27 cellular contexts compared by ENCODE assay signal in the genomic region with DNA sequence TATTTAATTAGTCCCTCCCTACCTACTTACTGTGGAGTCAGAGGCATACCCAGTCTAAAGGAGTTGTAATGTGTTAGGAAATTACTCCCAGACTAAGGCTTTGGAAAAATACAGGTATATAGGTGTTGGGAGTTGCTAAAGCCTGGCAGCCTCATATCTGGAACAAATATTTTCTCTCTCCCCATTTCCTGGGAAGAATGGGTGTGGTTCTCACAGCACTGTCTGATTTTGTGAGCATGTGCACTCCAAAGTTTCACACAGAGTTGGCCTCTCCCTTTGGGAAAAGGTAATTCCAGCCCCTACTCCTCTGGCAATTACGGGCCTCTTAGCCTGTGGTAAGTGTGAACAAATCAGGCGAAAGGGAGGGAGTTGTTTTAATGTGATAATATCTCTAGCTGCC.
"Had no signal": no experiment of that assay in that cellular context is flagged by ENCODE, and none has a peak within 500 bp of the region (broad histone marks: within the 10 kb centered on the region; RNA-seq: fewer than 3 reads in every experiment).

No MANE protein-coding gene starts in this region.

- DNase-seq: activated CD4-positive, alpha-beta memory T cell treated with anti-CD3 and anti-CD28 coated beads, Interleukin-2, amount 10 ng/mL, durations not matched to agents 7 days and 5 days; activated CD4-positive, alpha-beta T cell treated with anti-CD3 and anti-CD28 coated beads for 36 hours; activated CD4-positive, alpha-beta T cell treated with anti-CD3 and anti-CD28 coated beads, Interleukin-2, amount 10 ng/mL, durations not matched to agents 24 days and 14 days; activated CD4-positive, CD25-positive, alpha-beta regulatory T cell; activated CD4-positive, CD25-positive, alpha-beta regulatory T cell treated with anti-CD3 and anti-CD28 coated beads, Interleukin-2, amount 50 U/mL, for 72 hours; activated CD8-positive, alpha-beta memory T cell treated with anti-CD3 and anti-CD28 coated beads, Interleukin-2, amount 50 U/mL, for 48 hours; activated gamma-delta T cell; activated naive CD4-positive, alpha-beta T cell; activated naive CD4-positive, alpha-beta T cell treated with anti-CD3 and anti-CD28 coated beads, Interleukin-2, amount 10 ng/mL, durations not matched to agents 7 days and 5 days; activated naive CD8-positive, alpha-beta T cell treated with anti-CD3 and anti-CD28 coated beads, Interleukin-2, amount 10 ng/mL, durations not matched to agents 7 days and 5 days; activated T-cell treated with anti-CD3 and anti-CD28 coated beads for 4 hours; activated T-cell treated with anti-CD3 and anti-CD28 coated beads, Interleukin-2, amount 50 U/mL, for 24 hours; activated T-cell treated with anti-CD3 and anti-CD28 coated beads, Interleukin-2, amount 50 U/mL, for 72 hours; brain microvascular endothelial cell; colonic mucosa; effector CD8-positive, alpha-beta T cell; foreskin fibroblast; T-helper 1 cell; T-helper 17 cell; T1000 had no signal

- H3K27me3 ChIP-seq: ascending aorta, brain microvascular endothelial cell, colonic mucosa had no signal

- H3K27ac ChIP-seq: ascending aorta, brain microvascular endothelial cell, epithelial cell of prostate had no signal

- H3K4me3 ChIP-seq: ascending aorta, colonic mucosa had no signal

- H3K36me3 ChIP-seq: ascending aorta, brain microvascular endothelial cell, colonic mucosa had no signal

- ATAC-seq: activated CD4-positive, alpha-beta T cell treated with anti-CD3 and anti-CD28 coated beads for 36 hours; activated naive CD4-positive, alpha-beta T cell treated with anti-CD3 and anti-CD28 coated beads, Interleukin-2, amount 50 U/mL, for 72 hours; activated T-cell treated with anti-CD3 and anti-CD28 coated beads, Interleukin-2, amount 50 U/mL, for 72 hours; esophagus mucosa; T-helper 17 cell had no signal

- H3K4me1 ChIP-seq: ascending aorta, colonic mucosa had no signal

- H3K9me3 ChIP-seq: ascending aorta, colonic mucosa had no signal

- FAIRE-seq: bronchial epithelial cell, endometrium, frontal cortex had no signal
